ENCODE assay signal across 9 cellular contexts in the genomic region with DNA sequence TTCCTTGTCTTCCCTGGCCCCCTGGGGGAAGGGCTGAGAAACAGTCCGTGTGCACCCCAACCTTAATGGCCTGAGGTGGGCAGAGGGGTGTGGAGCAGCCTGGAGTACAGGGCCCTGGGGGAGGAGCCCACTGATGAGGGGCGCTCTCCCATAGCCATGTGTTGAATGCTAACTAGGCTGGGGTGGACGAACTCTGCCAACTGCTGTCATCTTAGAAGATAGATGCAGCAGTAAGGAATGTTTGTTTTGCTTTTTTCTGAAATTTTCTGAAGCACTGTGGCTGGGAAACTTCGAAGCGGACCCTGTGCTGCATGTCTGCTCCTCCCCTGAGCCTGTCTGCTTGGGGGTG. TPM values are rescaled to one million over a fixed set of nuclear protein-coding genes. Genes with fewer than 3 reads are reported as not detected.
DNase-seq lines count a peak whose midpoint lies in the region; ATAC-seq, FAIRE-seq and TF ChIP-seq lines count a peak whose summit lies in the region.
"Had no signal": no experiment of that assay in that cellular context is flagged by ENCODE, and none has a peak within 500 bp of the region (broad histone marks: within the 10 kb centered on the region; RNA-seq: fewer than 3 reads in every experiment).

No MANE protein-coding gene starts in this region.

- no peak overlapping the region for H3K4me3 ChIP-seq in astrocyte of the spinal cord (ENCODE audit: low read depth, low read length)
- H3K4me3 ChIP-seq in HepG2 (replicated peaks in 1 of 3; ENCODE audit: insufficient read depth in 1 of 3, low read depth in 2 of 3, low read length in 3 of 3), result no peak overlapping the region
- no peak overlapping the region for H3K4me3 ChIP-seq in thoracic aorta

- H3K9me3 ChIP-seq in HepG2 (ENCODE audit: low read length) (no peaks in the 10 kb centered on the region), thoracic aorta (no peaks in the 10 kb centered on the region)

- ATAC-seq in HepG2 (no peak), thoracic aorta (ENCODE audit: insufficient number of reproducible peaks, low FRiP score, low read depth) (no peak), GM19397 (IDR thresholded peaks at IDR 0.05; ENCODE audit: unreplicated experiment) (no peak)

- BruUV-seq in HepG2 (replicated peaks; lab: Mats Ljungman, UMichigan), result no TSS peak

- H3K79me2 ChIP-seq in HepG2 (ENCODE audit: insufficient read depth, low read length), result no peaks in the 10 kb centered on the region

- H3K27me3 ChIP-seq in HepG2 (ENCODE audit: control insufficient read depth in 1 of 2, insufficient read depth in 2 of 2, low read length in 2 of 2) (no peaks in the 10 kb centered on the region), thoracic aorta (replicated peaks; ENCODE audit: insufficient read depth) (no peaks in the 10 kb centered on the region)

- no peak for TF ChIP-seq EP300 in HepG2 (IDR thresholded peaks at IDR 0.05; ENCODE audit: low read depth in 2 of 2, low read length in 2 of 2)
- TF ChIP-seq EP300 in HepG2 (CRISPR knock-in tag; IDR thresholded peaks at IDR 0.05; ENCODE audit: borderline replicate concordance), result no peak

- in situ Hi-C loops in astrocyte of the spinal cord (cut with HindIII; ENCODE audit: low sequenced_read_pairs) (no loop called here), HepG2 (cut with HindIII; ENCODE audit: extremely low pct_ligation_motif_present, low pct_unique_long_range_greater_than_20kb) (no loop called here)

- DNase-seq in NCI-H2227 (lab: John Stamatoyannopoulos, UW; ENCODE audit: unreplicated experiment) (peak; percentile 45), NCI-H2227 treated with DMSO at 0.1 percent for 48 hours (lab: John Stamatoyannopoulos, UW) (no peak), astrocyte of the spinal cord (ENCODE audit: low read depth, low spot score) (peak; percentile 28), HepG2 (ENCODE audit: low spot score) (no peak), thoracic aorta (ENCODE audit: low spot score) (no peak), posterior cingulate gyrus (no peak), activated T-cell treated with anti-CD3 and anti-CD28 coated beads for 4 hours (no peak)

- FAIRE-seq in HepG2 (lab: Jason Lieb, UNC), result no peak
- FAIRE-seq: GM18507 had no signal

- TF ChIP-seq CTCF in astrocyte of the spinal cord (IDR thresholded peaks at IDR 0.05; ENCODE audit: low read depth, low read length), result no peak
- no peak for TF ChIP-seq CTCF in HepG2 (CRISPR knock-in tag; IDR thresholded peaks at IDR 0.05)
- no peak for TF ChIP-seq CTCF in thoracic aorta (IDR thresholded peaks at IDR 0.05)

- POLR2A ChIA-PET in HepG2 (lab: Yijun Ruan, JAX), result no interaction called here

- H3K4me1 ChIP-seq in HepG2 (ENCODE audit: insufficient read depth, low read length) (peaks cover 38% of the 10 kb centered on the region), thoracic aorta (ENCODE audit: control insufficient read depth in 1 of 2, low read depth in 2 of 2) (peaks cover 33 to 50% of the 10 kb centered on the region in 2 donors)

- 29% methylated on average over 3 of the region's 5 CpGs for WGBS in HepG2 (ENCODE audit: low lambda C conversion rate)

- no peak for TF ChIP-seq POLR2A in HepG2 (IDR thresholded peaks at IDR 0.05; ENCODE audit: insufficient read depth in 1 of 2, low read depth in 2 of 2, low read length in 2 of 2)

- no peak overlapping the region for H3K4me2 ChIP-seq in HepG2 (ENCODE audit: low read depth, low read length)

- H3K9ac ChIP-seq in HepG2 (ENCODE audit: insufficient read depth, low read depth, low read length), result no peak overlapping the region

- H3K27ac ChIP-seq in HepG2 (ENCODE audit: extremely low read length, insufficient read depth, low read length), result no peak overlapping the region
- peak overlapping the region; percentile 51 to 58 for H3K27ac ChIP-seq in thoracic aorta

- TF ChIP-seq RAD21 in HepG2 (CRISPR knock-in tag; IDR thresholded peaks at IDR 0.05), result no peak

- no peak overlapping the region for H2AFZ ChIP-seq in HepG2 (ENCODE audit: low read length)

- intact Hi-C loops in HepG2 (cut with micrococcal nuclease; ENCODE audit: unreplicated experiment), result loop anchor here (5.0 kb wide), 1 partner anchor 100 kb away; a partner anchor contains a TSS
- intact Hi-C loops in posterior cingulate gyrus (cut with DNase I), result loop anchor here (5.0 kb wide), 1 partner anchor 100 kb away; a partner anchor contains a TSS

- H4K20me1 ChIP-seq in HepG2 (ENCODE audit: insufficient read depth, low read length), result no peaks in the 10 kb centered on the region; the same call in 1 of the 2 replicates

- H3K36me3 ChIP-seq in HepG2 (replicated peaks in 1 of 2; ENCODE audit: control insufficient read depth in 1 of 2, insufficient read depth in 2 of 2, low read length in 2 of 2), result peaks cover 5 to 17% of the 10 kb centered on the region in 2 experiments; a peak in 4 of 5 replicates
- H3K36me3 ChIP-seq in thoracic aorta, result peaks cover 10% of the 10 kb centered on the region

- CTCF ChIA-PET in HepG2 (lab: Yijun Ruan, JAX; ENCODE audit: low intra/inter-chr PET ratio, low total read pairs), result no interaction called here

TF ChIP-seq in HepG2, 621 proteins besides CTCF, POLR2A, EP300 and RAD21:
- no peak for TF ChIP-seq SIX1 (CRISPR knock-in tag; IDR thresholded peaks at IDR 0.05; ENCODE audit: borderline replicate concordance)
- TF ChIP-seq, protein P1, sequence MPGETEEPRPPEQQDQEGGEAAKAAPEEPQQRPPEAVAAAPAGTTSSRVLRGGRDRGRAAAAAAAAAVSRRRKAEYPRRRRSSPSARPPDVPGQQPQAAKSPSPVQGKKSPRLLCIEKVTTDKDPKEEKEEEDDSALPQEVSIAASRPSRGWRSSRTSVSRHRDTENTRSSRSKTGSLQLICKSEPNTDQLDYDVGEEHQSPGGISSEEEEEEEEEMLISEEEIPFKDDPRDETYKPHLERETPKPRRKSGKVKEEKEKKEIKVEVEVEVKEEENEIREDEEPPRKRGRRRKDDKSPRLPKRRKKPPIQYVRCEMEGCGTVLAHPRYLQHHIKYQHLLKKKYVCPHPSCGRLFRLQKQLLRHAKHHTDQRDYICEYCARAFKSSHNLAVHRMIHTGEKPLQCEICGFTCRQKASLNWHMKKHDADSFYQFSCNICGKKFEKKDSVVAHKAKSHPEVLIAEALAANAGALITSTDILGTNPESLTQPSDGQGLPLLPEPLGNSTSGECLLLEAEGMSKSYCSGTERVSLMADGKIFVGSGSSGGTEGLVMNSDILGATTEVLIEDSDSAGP (CRISPR knock-in tag; IDR thresholded peaks at IDR 0.05; ENCODE audit: borderline replicate concordance), result peak; percentile 41; the same call in 1 of the 2 replicates

RNA-seq across cellular contexts. Expression of a gene that starts 54.8 kb away (rescaled TPM):
- total RNA-seq in HepG2 (2016; rRNA removed; fragmentation: Illumina TruSeq; extraction: Trizol), result 277 and 333 TPM in 2 replicates
- 66.7 and 68.4 TPM in 2 replicates for total RNA-seq in HepG2 (2016; cell fraction: cytosol; rRNA removed; fragmentation: Illumina TruSeq; extraction: Trizol; ENCODE audit: low read depth)
- 277 and 309 TPM in 2 replicates for total RNA-seq in HepG2 (2016; cell fraction: insoluble cytoplasmic fraction; rRNA removed; fragmentation: Illumina TruSeq; extraction: Trizol)
- 68.2 and 70.5 TPM in 2 replicates for total RNA-seq in HepG2 (2016; cell fraction: membrane; rRNA removed; fragmentation: Illumina TruSeq; extraction: Trizol)
- total RNA-seq in HepG2 (2016; cell fraction: nucleus; rRNA removed; fragmentation: Illumina TruSeq; extraction: Trizol), result 278 and 311 TPM in 2 replicates
- polyA plus RNA-seq in HepG2 (2011; rRNA removed), result 189 and 218 TPM in 2 replicates
- 169 and 242 TPM in 2 replicates for polyA plus RNA-seq in HepG2 (2011; cell fraction: cytosol; rRNA removed)
- 586 and 686 TPM in 2 replicates for polyA plus RNA-seq in HepG2 (2011; cell fraction: nucleus; rRNA removed)
- polyA plus RNA-seq in HepG2 (2012), result 376 and 529 TPM in 2 replicates
- polyA plus RNA-seq in HepG2 (2016; cell fraction: cytosol; fragmentation: Illumina TruSeq; extraction: Trizol; ENCODE audit: low read depth), result 22.7 and 25.6 TPM in 2 replicates
- polyA plus RNA-seq in HepG2 (2016; cell fraction: insoluble cytoplasmic fraction; fragmentation: Illumina TruSeq; extraction: Trizol; ENCODE audit: low read depth), result 415 and 444 TPM in 2 replicates
- 45.5 and 47.3 TPM in 2 replicates for polyA plus RNA-seq in HepG2 (2016; cell fraction: membrane; fragmentation: Illumina TruSeq; extraction: Trizol; ENCODE audit: low read depth)
- polyA plus RNA-seq in HepG2 (2016; cell fraction: nucleus; fragmentation: Illumina TruSeq; extraction: Trizol; ENCODE audit: insufficient read depth, low read depth), result 410 and 415 TPM in 2 replicates
- 99.8 and 128 TPM in 2 replicates for polyA minus RNA-seq in HepG2 (2011; rRNA and poly(A)+ RNA removed; ENCODE audit: low replicate concordance)
- 61.5 and 65.7 TPM in 2 replicates for polyA minus RNA-seq in HepG2 (2011; cell fraction: cytosol; rRNA and poly(A)+ RNA removed)
- 704 and 755 TPM in 2 replicates for polyA minus RNA-seq in HepG2 (2011; cell fraction: nucleus; rRNA and poly(A)+ RNA removed)
- 100 to 1,000 TPM; 264 to 365 TPM for total RNA-seq in thoracic aorta

Comparison
In these comparisons a context has a peak if more than half of its experiments do, and no peak if none do; other contexts are left out.
1. DNase-seq: peak in NCI-H2227 (single experiment) and astrocyte of the spinal cord (single experiment); none in NCI-H2227 treated with DMSO at 0.1 percent for 48 hours (single experiment), HepG2 (single experiment), thoracic aorta (single experiment), posterior cingulate gyrus (0 of 10) and activated T-cell treated with anti-CD3 and anti-CD28 coated beads for 4 hours (single experiment).